11 cellular contexts compared by ENCODE assay signal in genomic region chr22:37564111-37564711, GRCh38. TPM values are rescaled to one million over a fixed set of nuclear protein-coding genes. Genes with fewer than 3 reads are reported as not detected.
A peak's percentile ranks its signal among the peaks of the same experiment; 100 is the strongest.
DNase-seq lines count a peak whose midpoint lies in the region; ATAC-seq and TF ChIP-seq lines count a peak whose summit lies in the region.
"Had no signal": no experiment of that assay in that cellular context is flagged by ENCODE, and none has a peak within 500 bp of the region (broad histone marks: within the 10 kb centered on the region; RNA-seq: fewer than 3 reads in every experiment).

No MANE protein-coding gene starts in this region.

- no peaks in the 10 kb centered on the region for H3K9me3 Mint-ChIP-seq in progenitor cell of endocrine pancreas (ENCODE audit: low read depth)
- H3K9me3 Mint-ChIP-seq in naive thymus-derived CD8-positive, alpha-beta T cell = peaks cover 0 to 2% (median 0%) of the 10 kb centered on the region in 9 donors

- no peak overlapping the region for H3K4me3 Mint-ChIP-seq in progenitor cell of endocrine pancreas (ENCODE audit: low read depth)
- no peak overlapping the region for H3K4me3 Mint-ChIP-seq in naive thymus-derived CD8-positive, alpha-beta T cell

- H3K27ac ChIP-seq in BLaER1 = no peak overlapping the region
- no peak overlapping the region for H3K27ac ChIP-seq in WERI-Rb-1

- H3K4me1 ChIP-seq in BLaER1 = peaks cover 82% of the 10 kb centered on the region

- peaks cover 12% of the 10 kb centered on the region for H3K36me3 Mint-ChIP-seq in progenitor cell of endocrine pancreas (ENCODE audit: insufficient read depth)
- H3K36me3 Mint-ChIP-seq in naive thymus-derived CD8-positive, alpha-beta T cell = no peaks in the 10 kb centered on the region

- no peaks in the 10 kb centered on the region for H3K27me3 Mint-ChIP-seq in progenitor cell of endocrine pancreas
- H3K27me3 Mint-ChIP-seq in naive thymus-derived CD8-positive, alpha-beta T cell = peaks cover 10 to 39% (median 22%) of the 10 kb centered on the region in 5 donors

- TF ChIP-seq CTCF in WERI-Rb-1 (IDR thresholded peaks at IDR 0.05; ENCODE audit: low read depth, low read length) = 0 out of 2 replicates have a peak, but pooled peaks have one; percentile 10
- peak; percentile 27 for TF ChIP-seq CTCF in fibroblast of pulmonary artery (IDR thresholded peaks at IDR 0.05; ENCODE audit: low read length, missing control alignments)
- no peak for TF ChIP-seq CTCF in progenitor cell of endocrine pancreas (IDR thresholded peaks at IDR 0.05; ENCODE audit: unreplicated experiment)

- no peak for DNase-seq in WERI-Rb-1
- DNase-seq in fibroblast of pulmonary artery (ENCODE audit: low read depth) = peak; percentile 93
- DNase-seq in progenitor cell of endocrine pancreas (ENCODE audit: low spot score, unreplicated experiment) = no peak
- no peak for DNase-seq in stimulated activated naive CD4-positive, alpha-beta T cell treated with Interleukin-2 at 50 U/mL for 16 hours (lab: John Stamatoyannopoulos, UW)
- DNase-seq in naive thymus-derived CD8-positive, alpha-beta T cell = no peak
- no peak for DNase-seq in NCI-H510A treated with DMSO at 0.1 percent for 48 hours (lab: John Stamatoyannopoulos, UW)
- DNase-seq: central memory CD4-positive, alpha-beta T cell had no signal

- H3K27me3 ChIP-seq in BLaER1 (peaks cover 38% of the 10 kb centered on the region), WERI-Rb-1 (ENCODE audit: insufficient read depth, low read depth, severe bottlenecking) (peaks cover 6% of the 10 kb centered on the region)

- H3K36me3 ChIP-seq in BLaER1 = no peaks in the 10 kb centered on the region
- H3K36me3 ChIP-seq in WERI-Rb-1 = 0 out of 2 replicates have a peak, but pooled peaks cover 3% of the 10 kb centered on the region

- H3K4me1 Mint-ChIP-seq in progenitor cell of endocrine pancreas (ENCODE audit: low read depth) = peaks cover 44% of the 10 kb centered on the region
- H3K4me1 Mint-ChIP-seq in naive thymus-derived CD8-positive, alpha-beta T cell = peaks cover 16 to 49% (median 39%) of the 10 kb centered on the region in 4 donors

- POLR2A ChIA-PET in naive thymus-derived CD8-positive, alpha-beta T cell (lab: Charles Lee) = interaction anchor here (0.9 to 1.0 kb wide), 3 partner anchors 17 to 43 kb away, joined by 3 to 4 read pairs (median 3); no protein-coding TSS in a partner anchor

- no peak for ATAC-seq in GM21528 (IDR thresholded peaks at IDR 0.05; ENCODE audit: low FRiP score, unreplicated experiment)
- ATAC-seq in naive thymus-derived CD8-positive, alpha-beta T cell = no peak

- H3K9me3 ChIP-seq in BLaER1 (no peaks in the 10 kb centered on the region), WERI-Rb-1 (ENCODE audit: severe bottlenecking) (no peaks in the 10 kb centered on the region)

- H3K4me2 ChIP-seq in BLaER1 = peak overlapping the region; percentile 95

- H3K27ac Mint-ChIP-seq in progenitor cell of endocrine pancreas = peak overlapping the region; percentile 96
- H3K27ac Mint-ChIP-seq in naive thymus-derived CD8-positive, alpha-beta T cell = no peak overlapping the region

- no peak overlapping the region for H3K9ac ChIP-seq in BLaER1

- no peak overlapping the region for H3K4me3 ChIP-seq in BLaER1
- no peak overlapping the region for H3K4me3 ChIP-seq in WERI-Rb-1 (ENCODE audit: low read depth, low read length)
- H3K4me3 ChIP-seq in fibroblast of pulmonary artery (replicated peaks; ENCODE audit: low read depth, low read length) = peak overlapping the region; percentile 49
- H3K4me3 ChIP-seq: lung had no signal

- H4K20me1 ChIP-seq in BLaER1 = peaks cover 21% of the 10 kb centered on the region

RNA-seq across cellular contexts. Expression of gene CDC42EP1, which starts 3.9 kb away (rescaled TPM):
- 52.6 TPM in 2 replicates for total RNA-seq in progenitor cell of endocrine pancreas
- total RNA-seq in naive thymus-derived CD8-positive, alpha-beta T cell = not detected
- not detected for polyA plus RNA-seq in naive thymus-derived CD8-positive, alpha-beta T cell

RNA-seq across cellular contexts. Expression of gene LGALS2, which starts 15.7 kb away (rescaled TPM):
- 2.7 and 4.3 TPM in 2 replicates for total RNA-seq in progenitor cell of endocrine pancreas
- total RNA-seq in naive thymus-derived CD8-positive, alpha-beta T cell = not detected
- not detected for polyA plus RNA-seq in naive thymus-derived CD8-positive, alpha-beta T cell
- total RNA-seq: LHCN-M2 had no signal

RNA-seq across cellular contexts. Expression of gene GGA1, which starts 44.4 kb away (rescaled TPM):
- total RNA-seq in progenitor cell of endocrine pancreas = 121 and 132 TPM in 2 replicates
- 100 to 1,000 TPM; 103 to 110 TPM for total RNA-seq in naive thymus-derived CD8-positive, alpha-beta T cell
- 10 to 100 TPM; 20.3 to 24.5 (median 22.6) TPM for polyA plus RNA-seq in naive thymus-derived CD8-positive, alpha-beta T cell

RNA-seq across cellular contexts. Expression of gene CARD10, which starts 45.0 kb away (rescaled TPM):
- total RNA-seq in progenitor cell of endocrine pancreas = 44.1 and 46.7 TPM in 2 replicates
- 1 to 10 TPM; 1.2 to 1.4 TPM for total RNA-seq in naive thymus-derived CD8-positive, alpha-beta T cell
- under 1 TPM in 1 of 3 donors, not detected in 2; 0.22 TPM for polyA plus RNA-seq in naive thymus-derived CD8-positive, alpha-beta T cell

Comparison
In these comparisons a context has a peak if more than half of its experiments do, and no peak if none do; other contexts are left out.
1. RNA of gene CDC42EP1, which starts 3.9 kb away (total RNA-seq): 52.6 TPM in progenitor cell of endocrine pancreas; not detected in naive thymus-derived CD8-positive, alpha-beta T cell; every median in the first group is over 10 times any median in the second.